In genomic region chr17:62965649-62966425, GRCh38 we compare ENCODE assay signal across 8 cellular contexts. TPM values are rescaled to one million over a fixed set of nuclear protein-coding genes. Genes with fewer than 3 reads are reported as not detected.
DNase-seq lines count a peak whose midpoint lies in the region; TF ChIP-seq lines count a peak whose summit lies in the region.

Gene TANC2, plus strand, starts transcription at chr17:62966235. Its CDS starts 43,325 bp downstream, at chr17:63009560.

- H3K27me3 Mint-ChIP-seq in activated T-cell treated with anti-CD3 and anti-CD28 coated beads, Interleukin-2, amount 50 U/mL, for 24 hours, result peaks cover 36% of the 10 kb centered on the region

- H3K9me3 ChIP-seq in mononuclear cell (ENCODE audit: low read depth, low read length), result no peaks in the 10 kb centered on the region

- no peaks in the 10 kb centered on the region for H3K36me3 Mint-ChIP-seq in activated T-cell treated with anti-CD3 and anti-CD28 coated beads, Interleukin-2, amount 50 U/mL, for 24 hours (ENCODE audit: low read depth)

- H3K27ac Mint-ChIP-seq in activated T-cell treated with anti-CD3 and anti-CD28 coated beads, Interleukin-2, amount 50 U/mL, for 24 hours, result peak within 1 kb of the TSS; percentile 94

- DNase-seq in AG04449 (ENCODE audit: low read depth, low spot score), result no peak
- DNase-seq in GM19238 (ENCODE audit: insufficient read length, low spot score), result peak; percentile 24
- peak in 62 of 76 experiments; percentile 7 to 89 (median 50) for DNase-seq in HUDEP-2 (lab: John Stamatoyannopoulos, UW; ENCODE audit: unreplicated experiment in 76 of 76)
- DNase-seq in OCI-M1 (lab: John Stamatoyannopoulos, UW), result peak; percentile 62
- DNase-seq in activated T-cell treated with anti-CD3 and anti-CD28 coated beads, Interleukin-2, amount 50 U/mL, for 24 hours, result peak; percentile 82
- peak; percentile 87 to 89 for DNase-seq in erythroblast (lab: John Stamatoyannopoulos, UW)
- peak; percentile 62 to 67 for DNase-seq in stimulated activated CD8-positive, alpha-beta memory T cell treated with anti-CD3 and anti-CD28 coated beads, Interleukin-15, amount 100 ng/mL, for 4 hours (ENCODE audit: low read depth in 2 of 2)

- CTCF ChIA-PET in AG04449 (lab: Yijun Ruan, JAX), result interaction anchor here (0.6 to 1.4 kb wide), 7 partner anchors 9 to 400 kb away, joined by 3 to 6 read pairs (median 3); no protein-coding TSS in a partner anchor

- TF ChIP-seq CTCF in AG04449 (IDR thresholded peaks at IDR 0.05; ENCODE audit: insufficient read depth, low read length, missing control alignments), result no peak

- POLR2A ChIA-PET in AG04449 (lab: Yijun Ruan, JAX), result interaction anchor here (0.6 to 1.0 kb wide), 2 partner anchors 10 to 117 kb away, joined by 3 read pairs; no protein-coding TSS in a partner anchor

- H3K4me3 ChIP-seq in AG04449 (ENCODE audit: low read depth, low read length) (peak within 1 kb of the TSS; percentile 83), mononuclear cell (ENCODE audit: low read length) (peak within 1 kb of the TSS; percentile 63)

- H3K4me3 Mint-ChIP-seq in activated T-cell treated with anti-CD3 and anti-CD28 coated beads, Interleukin-2, amount 50 U/mL, for 24 hours, result peak within 1 kb of the TSS; percentile 84

- H3K9me3 Mint-ChIP-seq in activated T-cell treated with anti-CD3 and anti-CD28 coated beads, Interleukin-2, amount 50 U/mL, for 24 hours, result no peaks in the 10 kb centered on the region

- TF ChIP-seq POLR2A in erythroblast (IDR thresholded peaks at IDR 0.05; ENCODE audit: low read length), result peak; percentile 49

- H3K27me3 ChIP-seq in mononuclear cell (ENCODE audit: insufficient read depth, low read length), result peaks cover 4% of the 10 kb centered on the region

- peaks cover 17% of the 10 kb centered on the region for H3K4me1 ChIP-seq in mononuclear cell (ENCODE audit: insufficient read depth, low read length)

- H3K4me1 Mint-ChIP-seq in activated T-cell treated with anti-CD3 and anti-CD28 coated beads, Interleukin-2, amount 50 U/mL, for 24 hours (ENCODE audit: low read depth), result peaks cover 29% of the 10 kb centered on the region

RNA-seq across cellular contexts. Expression of gene TANC2, which starts in this region (rescaled TPM):
- total RNA-seq in mononuclear cell, result 19.3 TPM
